Comparison of ENCODE assay signal across 8 cellular contexts in genomic region chr12:54384591-54385041, GRCh38. TPM values are rescaled to one million over a fixed set of nuclear protein-coding genes. Genes with fewer than 3 reads are reported as not detected.
DNase-seq lines count a peak whose midpoint lies in the region; ATAC-seq and TF ChIP-seq lines count a peak whose summit lies in the region.

TSS of gene ZNF385A (minus strand) at chr12:54384733. CDS start at chr12:54384514, 219 bp downstream.

- POLR2A ChIA-PET in RWPE1 (lab: Yijun Ruan, JAX; ENCODE audit: low non-redundant PET), result no interaction called here
- POLR2A ChIA-PET in activated CD4-positive, alpha-beta T cell treated with anti-CD3 and anti-CD28 coated beads, Interleukin-2, amount 10 ng/mL, durations not matched to agents 7 days and 5 days (lab: Charles Lee), result no interaction called here

- CTCF ChIA-PET in RWPE1 (lab: Yijun Ruan, JAX), result no interaction called here
- CTCF ChIA-PET in activated CD4-positive, alpha-beta T cell treated with anti-CD3 and anti-CD28 coated beads, Interleukin-2, amount 10 ng/mL, durations not matched to agents 7 days and 5 days (lab: Charles Lee), result interaction anchor here (0.6 to 1.9 kb wide), 6 partner anchors 8 to 193 kb away, joined by 3 to 7 read pairs (median 3); no protein-coding TSS in a partner anchor

- H3K27me3 ChIP-seq in right atrium auricular region (no peaks in the 10 kb centered on the region), stomach (no peaks in the 10 kb centered on the region)

- DNase-seq in RWPE1 (ENCODE audit: low spot score), result no peak
- DNase-seq in right atrium auricular region (ENCODE audit: low spot score), result no peak
- no peak for DNase-seq in stomach
- DNase-seq in epidermal melanocyte (ENCODE audit: insufficient read length, low spot score), result no peak
- no peak for DNase-seq in T-helper 1 cell
- no peak for DNase-seq in dedifferentiated amniotic fluid mesenchymal stem cell (ENCODE audit: extremely low spot score)
- DNase-seq in activated CD4-positive, alpha-beta T cell treated with anti-CD3 and anti-CD28 coated beads, Interleukin-2, amount 10 ng/mL, durations not matched to agents 7 days and 5 days, result no peak

- no peaks in the 10 kb centered on the region for H3K27me3 Mint-ChIP-seq in activated CD4-positive, alpha-beta T cell treated with anti-CD3 and anti-CD28 coated beads, Interleukin-2, amount 10 ng/mL, durations not matched to agents 7 days and 5 days

- no peak for TF ChIP-seq EP300 in stomach (IDR thresholded peaks at IDR 0.05)

- peak; percentile 47 for ATAC-seq in GM21825 (IDR thresholded peaks at IDR 0.05; ENCODE audit: unreplicated experiment)

- H3K9me3 Mint-ChIP-seq in activated CD4-positive, alpha-beta T cell treated with anti-CD3 and anti-CD28 coated beads, Interleukin-2, amount 10 ng/mL, durations not matched to agents 7 days and 5 days, result no peaks in the 10 kb centered on the region

- no peak within 1 kb of the TSS for H3K27ac Mint-ChIP-seq in activated CD4-positive, alpha-beta T cell treated with anti-CD3 and anti-CD28 coated beads, Interleukin-2, amount 10 ng/mL, durations not matched to agents 7 days and 5 days

- peaks cover 0 to 21% of the 10 kb centered on the region in 2 donors for H3K4me1 ChIP-seq in right atrium auricular region
- H3K4me1 ChIP-seq in stomach, result peaks cover under 1 to 41% (median 14%) of the 10 kb centered on the region in 4 donors

- H3K4me3 ChIP-seq in right atrium auricular region (no peak within 1 kb of the TSS), stomach (no peak within 1 kb of the TSS)

- H3K9me3 ChIP-seq in right atrium auricular region, result no peaks in the 10 kb centered on the region
- no peaks in the 10 kb centered on the region for H3K9me3 ChIP-seq in stomach

- 78 to 100% (median 88%) methylated on average over 1 of the region's 1 CpG for WGBS in stomach, 5 donors

- peaks cover 5% of the 10 kb centered on the region for H3K4me1 Mint-ChIP-seq in activated CD4-positive, alpha-beta T cell treated with anti-CD3 and anti-CD28 coated beads, Interleukin-2, amount 10 ng/mL, durations not matched to agents 7 days and 5 days

- no peak for TF ChIP-seq CTCF in RWPE1 (conservative IDR thresholded peaks at IDR 0.05; ENCODE audit: low read depth)
- no peak for TF ChIP-seq CTCF in right atrium auricular region (IDR thresholded peaks at IDR 0.05)
- no peak for TF ChIP-seq CTCF in stomach (IDR thresholded peaks at IDR 0.05)

- H3K36me3 ChIP-seq in right atrium auricular region (no peaks in the 10 kb centered on the region), stomach (no peaks in the 10 kb centered on the region)

- intact Hi-C loops in stomach (cut with DNase I; ENCODE audit: low total_unique reads), result no loop called here

- H3K27ac ChIP-seq in RWPE1, result peak within 1 kb of the TSS; percentile 73
- H3K27ac ChIP-seq in right atrium auricular region, result peak within 1 kb of the TSS; percentile 54 to 60
- peak within 1 kb of the TSS; percentile 31 to 73 (median 54) for H3K27ac ChIP-seq in stomach

- H3K36me3 Mint-ChIP-seq in activated CD4-positive, alpha-beta T cell treated with anti-CD3 and anti-CD28 coated beads, Interleukin-2, amount 10 ng/mL, durations not matched to agents 7 days and 5 days (ENCODE audit: low read depth), result no peaks in the 10 kb centered on the region

- H3K4me3 Mint-ChIP-seq in activated CD4-positive, alpha-beta T cell treated with anti-CD3 and anti-CD28 coated beads, Interleukin-2, amount 10 ng/mL, durations not matched to agents 7 days and 5 days, result no peak within 1 kb of the TSS

- no peak for TF ChIP-seq POLR2A in stomach (IDR thresholded peaks at IDR 0.05)

RNA-seq across cellular contexts. Expression of gene ZNF385A, which starts in this region (rescaled TPM):
- total RNA-seq in right atrium auricular region (10 to 100 TPM in 1 of 2 donors, 1 to 10 TPM in 1; 6.7 to 12.7 TPM), stomach (10 to 100 TPM in 1 of 5 donors, 1 to 10 TPM in 4; 1.2 to 35.7 (median 2.6) TPM)
- polyA plus RNA-seq in stomach, result 10 to 100 TPM; 16.9 to 35.1 (median 17.6) TPM
- 1 to 10 TPM in 1 of 2 experiments, under 1 TPM in 1; 0.48 to 1.3 TPM for total RNA-seq in activated CD4-positive, alpha-beta T cell treated with anti-CD3 and anti-CD28 coated beads, Interleukin-2, amount 10 ng/mL, durations not matched to agents 7 days and 5 days
